Comparison of ENCODE assay signal across 10 cellular contexts in the genomic region with DNA sequence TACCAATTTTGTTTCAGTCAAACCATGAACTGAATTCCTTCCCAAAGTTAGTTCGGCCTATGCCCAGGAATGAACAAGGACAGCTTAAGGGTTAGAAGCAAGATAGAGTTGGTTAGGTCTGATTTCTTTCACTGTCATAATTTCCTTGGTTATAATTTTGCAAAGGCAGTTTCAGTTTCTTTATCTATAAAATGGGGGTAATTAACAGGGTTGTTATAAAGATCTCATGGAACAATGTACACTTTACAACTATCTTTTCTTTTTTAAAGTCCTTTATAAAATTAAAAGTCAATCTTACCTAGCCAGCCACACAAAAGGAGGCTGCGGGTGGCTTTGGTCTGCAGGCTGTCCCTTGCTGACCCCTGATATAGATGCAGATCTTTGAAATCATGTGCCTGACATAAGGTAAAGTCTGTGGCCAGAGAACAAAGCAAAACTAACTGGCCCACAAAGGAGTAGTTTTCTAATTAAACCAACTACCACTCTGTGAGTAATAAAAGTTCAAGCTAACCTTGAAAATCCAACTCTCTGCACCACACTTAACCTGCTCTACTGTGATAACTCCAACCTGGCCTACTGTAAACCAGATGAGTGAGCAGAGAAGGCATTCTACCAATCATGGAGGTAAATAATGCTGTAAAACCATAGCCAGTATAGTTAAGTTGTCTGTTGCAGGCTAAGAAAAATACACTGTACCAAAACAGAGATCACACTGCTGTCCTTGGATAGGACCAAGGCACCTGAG. TPM values are rescaled to one million over a fixed set of nuclear protein-coding genes. Genes with fewer than 3 reads are reported as not detected.
A peak's percentile ranks its signal among the peaks of the same experiment; 100 is the strongest.
DNase-seq lines count a peak whose midpoint lies in the region; ATAC-seq, FAIRE-seq and TF ChIP-seq lines count a peak whose summit lies in the region.
"Had no signal": no experiment of that assay in that cellular context is flagged by ENCODE, and none has a peak within 500 bp of the region (broad histone marks: within the 10 kb centered on the region; RNA-seq: fewer than 3 reads in every experiment).

No MANE protein-coding gene starts in this region.

- no peak for TF ChIP-seq CTCF in endothelial cell (IDR thresholded peaks at IDR 0.05; ENCODE audit: unreplicated experiment)

- H3K27ac Mint-ChIP-seq in T-cell (peak overlapping the region; percentile 98 to 99), endothelial cell (ENCODE audit: unreplicated experiment) (peak overlapping the region; percentile 79)

- CTCF ChIA-PET in T-cell (lab: Charles Lee) = interaction anchor here in 1 of 2 donors (0.6 to 1.2 kb wide), 4 partner anchors 27 to 1594 kb away, joined by 3 read pairs; no protein-coding TSS in a partner anchor

- in situ Hi-C loops in GM23248 (cut with MboI) = no loop called here

- H3K9me3 Mint-ChIP-seq in T-cell (no peaks in the 10 kb centered on the region), endothelial cell (ENCODE audit: unreplicated experiment) (no peaks in the 10 kb centered on the region)

- H3K27me3 Mint-ChIP-seq in T-cell (no peaks in the 10 kb centered on the region), endothelial cell (ENCODE audit: unreplicated experiment) (peaks cover 3% of the 10 kb centered on the region)

- H3K9me3 ChIP-seq in GM23248 (ENCODE audit: low read depth) (no peaks in the 10 kb centered on the region), small intestine (ENCODE audit: control insufficient read depth, low read depth) (no peaks in the 10 kb centered on the region)

- H3K4me1 ChIP-seq in GM23248 (ENCODE audit: insufficient read depth) = peaks cover 42% of the 10 kb centered on the region
- peaks cover 4 to 17% of the 10 kb centered on the region in 2 donors for H3K4me1 ChIP-seq in small intestine (ENCODE audit: control insufficient read depth in 2 of 2, insufficient read depth in 1 of 2, low read depth in 1 of 2, low read length in 1 of 2)

- peak overlapping the region; percentile 3; the same call in 1 of the 2 replicates for H3K9ac ChIP-seq in GM23248

- ATAC-seq in T-cell (replicated peaks in 1 of 4) (peak in 2 of 4 experiments; percentile 1 to 3), HG02588 (IDR thresholded peaks at IDR 0.05; ENCODE audit: unreplicated experiment) (no peak)
- ATAC-seq: left ventricle myocardium superior, sciatic nerve had no signal

- H3K36me3 ChIP-seq in GM23248 (ENCODE audit: low read depth) (peaks cover 8% of the 10 kb centered on the region; the same call in 1 of the 2 replicates), small intestine (ENCODE audit: control insufficient read depth in 2 of 2, insufficient read depth in 2 of 2, low read length in 2 of 2) (peaks cover under 1 to 2% of the 10 kb centered on the region in 2 donors)

- H3K36me3 Mint-ChIP-seq in T-cell (peaks cover 57% of the 10 kb centered on the region), endothelial cell (ENCODE audit: low read depth, unreplicated experiment) (peaks cover 17% of the 10 kb centered on the region)

- 98 to 100% methylated on average over 2 of the region's 2 CpGs for whole genome bisulfite sequencing in GM23248 (ENCODE audit: low coverage in 1 of 2, low lambda C conversion rate in 2 of 2, missing lambda C conversion rate in 2 of 2), 2 experiments
- WGBS in small intestine, 3 donors = 12 to 56% (median 25%) methylated on average over 2 of the region's 2 CpGs

- H3K79me2 ChIP-seq in GM23248 (ENCODE audit: insufficient read depth) = peaks cover 19% of the 10 kb centered on the region

- H4K20me1 ChIP-seq in GM23248 (ENCODE audit: insufficient read depth) = no peaks in the 10 kb centered on the region

- H3K4me3 Mint-ChIP-seq in T-cell = peak overlapping the region; percentile 61 to 79 (median 78)
- H3K4me3 Mint-ChIP-seq in endothelial cell (ENCODE audit: unreplicated experiment) = no peak overlapping the region

- no peak for FAIRE-seq in small intestine (lab: Jason Lieb, UNC)

- no peak overlapping the region for H3K4me3 ChIP-seq in GM23248
- H3K4me3 ChIP-seq in small intestine (ENCODE audit: low read depth in 1 of 2, low read length in 2 of 2) = no peak overlapping the region

- no peaks in the 10 kb centered on the region for H3K9me2 ChIP-seq in GM23248 (ENCODE audit: insufficient read depth)

- no peak overlapping the region for H2AFZ ChIP-seq in GM23248

- peaks cover 95 to 100% (median 97%) of the 10 kb centered on the region in 3 donors for H3K4me1 Mint-ChIP-seq in T-cell
- H3K4me1 Mint-ChIP-seq in endothelial cell (ENCODE audit: unreplicated experiment) = peaks cover 70% of the 10 kb centered on the region

- H3F3A ChIP-seq in GM23248 (ENCODE audit: insufficient read depth) = peaks cover 45% of the 10 kb centered on the region

- DNase-seq in GM23248 (peak; percentile 17), T-cell (no peak), endothelial cell (ENCODE audit: low spot score) (no peak), small intestine (peak; percentile 32), HuH-7 (ENCODE audit: low spot score) (no peak), T-helper 9 cell (no peak)
- DNase-seq: left ventricle myocardium superior, NCI-H1092 treated with DMSO at 0.1 percent for 48 hours had no signal

- H3K27ac ChIP-seq in GM23248 (peak overlapping the region; percentile 98), small intestine (ENCODE audit: low read depth in 1 of 2, low read length in 1 of 2) (peak overlapping the region; percentile 69 to 71)

- H3K27me3 ChIP-seq in GM23248 (replicated peaks; ENCODE audit: insufficient read depth) (no peaks in the 10 kb centered on the region), small intestine (ENCODE audit: control insufficient read depth in 2 of 2, insufficient read depth in 2 of 2, low read length in 2 of 2) (no peaks in the 10 kb centered on the region)

- H3K4me2 ChIP-seq in GM23248 (ENCODE audit: unreplicated experiment) = peak overlapping the region; percentile 72

- POLR2A ChIA-PET in T-cell (lab: Charles Lee) = interaction anchor here (0.5 to 1.1 kb wide), 4 partner anchors 18 to 49 kb away, joined by 3 to 4 read pairs (median 3); a partner anchor contains a TSS

RNA-seq across cellular contexts. Expression of a gene that starts 49.5 kb away (rescaled TPM):
- 79.9 and 81.7 TPM in 2 replicates for total RNA-seq in GM23248 (2014; rRNA removed; shearing (Covaris generic))
- polyA plus RNA-seq in GM23248 (2016; fragmentation: Nextera tagmentation; extraction: Ambion mirVana) = 88.7 and 92.0 TPM in 2 replicates
- 100 to 1,000 TPM; 273 to 321 (median 286) TPM for total RNA-seq in T-cell
- total RNA-seq in endothelial cell (ENCODE audit: unreplicated experiment) = 100 TPM
- polyA plus RNA-seq in small intestine = 10 to 100 TPM in 1 of 3 donors, 1 to 10 TPM in 2; 3.6 to 38.1 (median 5.1) TPM

Comparison
In these comparisons a context has a peak if more than half of its experiments do, and no peak if none do; other contexts are left out.
1. DNase-seq: peak in GM23248 (single experiment) and small intestine (single experiment); none in T-cell (0 of 34), endothelial cell (single experiment), HuH-7 (single experiment) and T-helper 9 cell (single experiment).